Comparison of ENCODE assay signal across 8 cellular contexts in genomic region chr2:205685314-205686230, GRCh38. TPM values are rescaled to one million over a fixed set of nuclear protein-coding genes. Genes with fewer than 3 reads are reported as not detected.
DNase-seq lines count a peak whose midpoint lies in the region; ATAC-seq and TF ChIP-seq lines count a peak whose summit lies in the region.

No MANE protein-coding gene starts in this region.

- H3K4me3 ChIP-seq in AG04450 (ENCODE audit: low read depth, low read length) (peak overlapping the region; percentile 70), HFF-Myc (replicated peaks; ENCODE audit: low read depth, low read length) (peak overlapping the region; percentile 74), adrenal gland (peak overlapping the region; percentile 45 to 84 (median 66)), iPS-18c (ENCODE audit: insufficient read depth, low read depth, low read length) (peak overlapping the region; percentile 70), smooth muscle cell (peak overlapping the region; percentile 74)

- peak overlapping the region; percentile 86 for H2AFZ ChIP-seq in smooth muscle cell (ENCODE audit: low read depth)

- CTCF ChIA-PET in AG04450 (lab: Charles Lee): interaction anchor here (0.9 to 1.1 kb wide), 2 partner anchors 33 to 241 kb away, joined by 3 to 4 read pairs; no protein-coding TSS in a partner anchor

- POLR2A ChIA-PET in AG04450 (lab: Yijun Ruan, JAX): interaction anchor here (1.1 to 1.4 kb wide), 3 partner anchors 10 to 46 kb away, joined by 3 to 9 read pairs (median 6); no protein-coding TSS in a partner anchor

- DNase-seq in AG04450 (ENCODE audit: low read depth, low spot score) (no peak), HFF-Myc (ENCODE audit: extremely low read depth, low read depth) (no peak), adrenal gland (peak; percentile 63 to 69 (median 67)), smooth muscle cell (lab: John Stamatoyannopoulos, UW; ENCODE audit: unreplicated experiment) (no peak), GOT3 (lab: John Stamatoyannopoulos, UW) (no peak)

- peaks cover 16% of the 10 kb centered on the region for H3F3A ChIP-seq in smooth muscle cell (ENCODE audit: low read depth)

- TF ChIP-seq POLR2A in adrenal gland (IDR thresholded peaks at IDR 0.05): peak; percentile 22 to 55

- intact Hi-C loops in adrenal gland (cut with DNase I): loop anchor here in 1 of 2 donors (10.0 kb wide), 1 partner anchor 811 kb away; no protein-coding TSS in a partner anchor

- H3K27me3 ChIP-seq in AG04450 (ENCODE audit: control insufficient read depth, insufficient read depth, low read length) (no peaks in the 10 kb centered on the region), adrenal gland (no peaks in the 10 kb centered on the region), smooth muscle cell (ENCODE audit: low read depth) (no peaks in the 10 kb centered on the region)

- peaks cover 78% of the 10 kb centered on the region for H3K79me2 ChIP-seq in smooth muscle cell (ENCODE audit: low read depth)

- TF ChIP-seq CTCF in AG04450 (IDR thresholded peaks at IDR 0.05; ENCODE audit: low read depth, low read length) (no peak), HFF-Myc (IDR thresholded peaks at IDR 0.05; ENCODE audit: low read depth, low read length, missing control alignments) (no peak), adrenal gland (IDR thresholded peaks at IDR 0.05) (no peak), smooth muscle cell (IDR thresholded peaks at IDR 0.05; ENCODE audit: borderline replicate concordance, insufficient read depth, poor library complexity, severe bottlenecking) (no peak)

- H4K20me1 ChIP-seq in smooth muscle cell (ENCODE audit: low read depth): peaks cover 11% of the 10 kb centered on the region

- H3K4me1 ChIP-seq in adrenal gland (replicated peaks in 1 of 2) (peaks cover 33 to 55% of the 10 kb centered on the region in 2 donors), smooth muscle cell (ENCODE audit: low read depth) (peaks cover 33% of the 10 kb centered on the region)

- peak overlapping the region; percentile 53 for H3K9ac ChIP-seq in smooth muscle cell (ENCODE audit: low read depth)

- no peaks in the 10 kb centered on the region; the same call in 1 of the 2 replicates for H3K9me3 ChIP-seq in AG04450 (ENCODE audit: control insufficient read depth, insufficient read depth, low read length)
- no peaks in the 10 kb centered on the region for H3K9me3 ChIP-seq in adrenal gland (replicated peaks in 1 of 3)
- H3K9me3 ChIP-seq in iPS-18c (ENCODE audit: control insufficient read depth, insufficient read depth, low read length): no peaks in the 10 kb centered on the region
- no peaks in the 10 kb centered on the region for H3K9me3 ChIP-seq in smooth muscle cell (replicated peaks; ENCODE audit: low read depth)

- H3K36me3 ChIP-seq in adrenal gland (replicated peaks in 1 of 2): no peaks in the 10 kb centered on the region
- H3K36me3 ChIP-seq in smooth muscle cell (ENCODE audit: low read depth): no peaks in the 10 kb centered on the region

- no peak for ATAC-seq in GM18868 (IDR thresholded peaks at IDR 0.05; ENCODE audit: unreplicated experiment)
- ATAC-seq in GM21825 (IDR thresholded peaks at IDR 0.05; ENCODE audit: unreplicated experiment): no peak

- H3K27ac ChIP-seq in AG04450 (ENCODE audit: low read depth, low read length) (peak overlapping the region; percentile 71), adrenal gland (peak overlapping the region in 4 of 5 donors; percentile 50 to 93 (median 84)), smooth muscle cell (ENCODE audit: low read depth) (peak overlapping the region; percentile 32)

- peak overlapping the region; percentile 100 for H3K4me2 ChIP-seq in smooth muscle cell

- WGBS in adrenal gland, 4 donors: 0 to 4% (median 1%) methylated on average over 29 to 83 of the region's 83 CpGs
- under 1% methylated on average over 66 of the region's 83 CpGs for WGBS in smooth muscle cell (ENCODE audit: low lambda C conversion rate)

RNA-seq across cellular contexts. Expression of gene NRP2, which starts 3.3 kb away (rescaled TPM):
- polyA plus RNA-seq in AG04450 (2011; rRNA removed) (106 and 114 TPM in 2 replicates), adrenal gland (10 to 100 TPM; 27.6 to 42.2 (median 32.5) TPM), smooth muscle cell (53.2 and 58.4 TPM in 2 replicates)
- 127 and 153 TPM in 2 replicates for polyA minus RNA-seq in AG04450 (2011; rRNA and poly(A)+ RNA removed)
- total RNA-seq in adrenal gland (100 to 1,000 TPM in 5 of 8 donors, 10 to 100 TPM in 3; 58.9 to 205 (median 120) TPM), smooth muscle cell (70.4 and 96.1 TPM in 2 replicates)

Comparison
In these comparisons a context has a peak if more than half of its experiments do, and no peak if none do; other contexts are left out.
1. DNase-seq: peak in adrenal gland (7 of 7); none in AG04450 (single experiment), HFF-Myc (single experiment), smooth muscle cell (single experiment) and GOT3 (single experiment).
2. H3K27ac ChIP-seq: peak in every context shown above with its lines; median percentile 84 in adrenal gland; 71 in AG04450; 32 in smooth muscle cell.
3. Peak in every context shown above with its lines, with median percentiles within 50 percentile points of each other: H3K4me3 ChIP-seq.